ENCODE assay signal across 19 cellular contexts in genomic region chr2:216014986-216015385, GRCh38. TPM values are rescaled to one million over a fixed set of nuclear protein-coding genes. Genes with fewer than 3 reads are reported as not detected.
A peak's percentile ranks its signal among the peaks of the same experiment; 100 is the strongest.
DNase-seq lines count a peak whose midpoint lies in the region; ATAC-seq, FAIRE-seq and TF ChIP-seq lines count a peak whose summit lies in the region.
"Had no signal": no experiment of that assay in that cellular context is flagged by ENCODE, and none has a peak within 500 bp of the region (broad histone marks: within the 10 kb centered on the region; RNA-seq: fewer than 3 reads in every experiment).

No MANE protein-coding gene starts in this region.

- peak overlapping the region; percentile 87 for H3K27ac Mint-ChIP-seq in T-helper 1 cell treated with Interleukin-12 subunit alpha and Interleukin-12 subunit beta and Interleukin-4 antibody, amounts not matched to agents 30 μg/mL and 1 μg/mL, for 36 hours
- H3K27ac Mint-ChIP-seq in activated T-helper 17 cell treated with anti-CD3 and anti-CD28 coated beads, Interleukin-2, amount 50 U/mL, for 72 hours = peak overlapping the region; percentile 47
- H3K27ac Mint-ChIP-seq in natural killer cell = peak overlapping the region; percentile 33 to 66
- H3K27ac Mint-ChIP-seq: endodermal cell, HFFc6, progenitor cell of endocrine pancreas had no signal

- H3K9me3 Mint-ChIP-seq in T-helper 1 cell treated with Interleukin-12 subunit alpha and Interleukin-12 subunit beta and Interleukin-4 antibody, amounts not matched to agents 30 μg/mL and 1 μg/mL, for 36 hours = no peaks in the 10 kb centered on the region
- no peaks in the 10 kb centered on the region for H3K9me3 Mint-ChIP-seq in activated T-helper 17 cell treated with anti-CD3 and anti-CD28 coated beads, Interleukin-2, amount 50 U/mL, for 72 hours
- no peaks in the 10 kb centered on the region for H3K9me3 Mint-ChIP-seq in natural killer cell
- H3K9me3 Mint-ChIP-seq: endodermal cell, HFFc6 had no signal

- intact Hi-C loops in natural killer cell (cut with micrococcal nuclease) = no loop called here

- peaks cover 6% of the 10 kb centered on the region for H3K27me3 Mint-ChIP-seq in T-helper 1 cell treated with Interleukin-12 subunit alpha and Interleukin-12 subunit beta and Interleukin-4 antibody, amounts not matched to agents 30 μg/mL and 1 μg/mL, for 36 hours (ENCODE audit: low read depth)
- H3K27me3 Mint-ChIP-seq in activated T-helper 17 cell treated with anti-CD3 and anti-CD28 coated beads, Interleukin-2, amount 50 U/mL, for 72 hours = no peaks in the 10 kb centered on the region
- no peaks in the 10 kb centered on the region for H3K27me3 Mint-ChIP-seq in natural killer cell (ENCODE audit: low read depth in 2 of 2)
- H3K27me3 Mint-ChIP-seq: progenitor cell of endocrine pancreas had no signal

- no peak for ATAC-seq in activated T-helper 17 cell treated with anti-CD3 and anti-CD28 coated beads, Interleukin-2, amount 50 U/mL, for 72 hours (replicated peaks)
- ATAC-seq in natural killer cell (no peak), HG03457 (IDR thresholded peaks at IDR 0.05; ENCODE audit: unreplicated experiment) (no peak)

- H3K36me3 Mint-ChIP-seq in T-helper 1 cell treated with Interleukin-12 subunit alpha and Interleukin-12 subunit beta and Interleukin-4 antibody, amounts not matched to agents 30 μg/mL and 1 μg/mL, for 36 hours (ENCODE audit: low read depth) = peaks cover 11% of the 10 kb centered on the region
- H3K36me3 Mint-ChIP-seq in activated T-helper 17 cell treated with anti-CD3 and anti-CD28 coated beads, Interleukin-2, amount 50 U/mL, for 72 hours (ENCODE audit: low read depth) = no peaks in the 10 kb centered on the region
- no peaks in the 10 kb centered on the region for H3K36me3 Mint-ChIP-seq in natural killer cell

- peak overlapping the region; percentile 28 for H3K4me3 Mint-ChIP-seq in T-helper 1 cell treated with Interleukin-12 subunit alpha and Interleukin-12 subunit beta and Interleukin-4 antibody, amounts not matched to agents 30 μg/mL and 1 μg/mL, for 36 hours
- peak overlapping the region; percentile 81 for H3K4me3 Mint-ChIP-seq in activated T-helper 17 cell treated with anti-CD3 and anti-CD28 coated beads, Interleukin-2, amount 50 U/mL, for 72 hours
- H3K4me3 Mint-ChIP-seq in natural killer cell = peak overlapping the region; percentile 35
- H3K4me3 Mint-ChIP-seq: endodermal cell, HFFc6 had no signal

- no peak for TF ChIP-seq POLR2A in GM12891 (IDR thresholded peaks at IDR 0.05; ENCODE audit: low read depth, low read length)

- DNase-seq in T-helper 1 cell = no peak
- no peak for DNase-seq in GM12891 (ENCODE audit: insufficient read length, low spot score)
- DNase-seq in natural killer cell = no peak
- DNase-seq in GM19239 (ENCODE audit: insufficient read length, low spot score) = no peak
- no peak for DNase-seq in NCI-H774 (lab: John Stamatoyannopoulos, UW)
- DNase-seq: activated CD4-positive, alpha-beta T cell treated with anti-CD3 and anti-CD28 coated beads, Interleukin-2, amount 50 U/mL, for 4 hours; activated effector memory CD4-positive, alpha-beta T cell treated with Interleukin-2 at 50 U/mL for 16 hours; endodermal cell; GF-D8; HFFc6; NCI-H146; stimulated activated CD8-positive, alpha-beta memory T cell treated with anti-CD3 and anti-CD28 coated beads, Interleukin-4, amount 100 ng/mL, for 48 hours had no signal

- no peak for TF ChIP-seq CTCF in natural killer cell (IDR thresholded peaks at IDR 0.05)

- peaks cover 47% of the 10 kb centered on the region for H3K4me1 Mint-ChIP-seq in T-helper 1 cell treated with Interleukin-12 subunit alpha and Interleukin-12 subunit beta and Interleukin-4 antibody, amounts not matched to agents 30 μg/mL and 1 μg/mL, for 36 hours (ENCODE audit: low read depth)
- peaks cover 34% of the 10 kb centered on the region for H3K4me1 Mint-ChIP-seq in activated T-helper 17 cell treated with anti-CD3 and anti-CD28 coated beads, Interleukin-2, amount 50 U/mL, for 72 hours
- peaks cover 33 to 41% of the 10 kb centered on the region in 2 donors for H3K4me1 Mint-ChIP-seq in natural killer cell

- peak; percentile 9 for FAIRE-seq in GM12891 (lab: Jason Lieb, UNC)
- FAIRE-seq in GM19239 (lab: Jason Lieb, UNC) = no peak
- FAIRE-seq: islet of Langerhans, TTC549 had no signal

TF ChIP-seq in GM12891, 5 proteins besides CTCF, POLR2A, EP300 and RAD21:
- TF ChIP-seq SPI1 (IDR thresholded peaks at IDR 0.05; ENCODE audit: low read depth, low read length) = no peak
- TF ChIP-seq POU2F2 (IDR thresholded peaks at IDR 0.05; ENCODE audit: low read depth, low read length) = no peak
- TF ChIP-seq POLR2AphosphoS5 (IDR thresholded peaks at IDR 0.05; ENCODE audit: low read depth, low read length) = no peak
- TF ChIP-seq TAF1 (IDR thresholded peaks at IDR 0.05; ENCODE audit: low read depth, low read length) = no peak
- TF ChIP-seq PAX5 (IDR thresholded peaks at IDR 0.05; ENCODE audit: insufficient read depth, low read length, severe bottlenecking) = no peak

RNA-seq across cellular contexts. Expression of gene MREG, which starts 1.6 kb away (rescaled TPM):
- polyA plus RNA-seq in GM12891 (2012; ENCODE audit: low read depth, missing spikeins) = 24.3 TPM
- 10 to 100 TPM in 1 of 2 donors, 1 to 10 TPM in 1; 7.5 to 22.0 TPM for total RNA-seq in activated T-helper 17 cell treated with anti-CD3 and anti-CD28 coated beads, Interleukin-2, amount 50 U/mL, for 72 hours
- total RNA-seq in natural killer cell = 1 to 10 TPM; 4.0 to 9.8 (median 6.8) TPM
- total RNA-seq: ascending aorta had no signal

Comparison
In these comparisons a context has a peak if more than half of its experiments do, and no peak if none do; other contexts are left out.
1. H3K4me3 Mint-ChIP-seq: peak in every context shown above with its lines; median percentile 81 in activated T-helper 17 cell treated with anti-CD3 and anti-CD28 coated beads, Interleukin-2, amount 50 U/mL, for 72 hours; 35 in natural killer cell; 28 in T-helper 1 cell treated with Interleukin-12 subunit alpha and Interleukin-12 subunit beta and Interleukin-4 antibody, amounts not matched to agents 30 μg/mL and 1 μg/mL, for 36 hours.